7 cellular contexts compared by ENCODE assay signal in the genomic region with DNA sequence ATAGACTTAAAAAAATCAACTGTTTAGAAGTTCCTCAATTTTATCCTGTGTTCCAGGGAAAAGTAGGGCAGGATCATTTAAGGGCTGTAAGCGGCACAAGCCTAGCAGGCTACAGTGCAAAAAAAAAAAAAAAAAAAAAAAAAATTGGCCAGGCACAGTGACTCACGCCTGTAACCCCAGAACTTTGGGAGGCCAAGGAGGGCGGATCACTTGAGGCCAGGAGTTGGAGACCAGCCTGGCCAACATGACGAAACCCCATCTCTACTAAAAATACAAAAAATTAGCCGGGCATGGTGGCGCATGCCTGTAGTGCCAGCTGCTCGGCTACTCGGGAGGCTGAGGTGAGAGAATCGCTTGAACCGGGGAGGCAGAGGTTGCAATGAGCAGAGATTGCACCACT. TPM values are rescaled to one million over a fixed set of nuclear protein-coding genes. Genes with fewer than 3 reads are reported as not detected.
"Had no signal": no experiment of that assay in that cellular context is flagged by ENCODE, and none has a peak within 500 bp of the region (broad histone marks: within the 10 kb centered on the region; RNA-seq: fewer than 3 reads in every experiment).

No MANE protein-coding gene starts in this region.

RNA-seq across cellular contexts. Expression of a gene that starts 28.1 kb away (rescaled TPM):
- total RNA-seq: HepG2, HT-29, PC-9, Right ventricle myocardium superior, SK-MEL-5, T-cell had no signal
- polyA plus RNA-seq: IMR-90 had no signal
